ENCODE assay signal across 19 cellular contexts in the genomic region with DNA sequence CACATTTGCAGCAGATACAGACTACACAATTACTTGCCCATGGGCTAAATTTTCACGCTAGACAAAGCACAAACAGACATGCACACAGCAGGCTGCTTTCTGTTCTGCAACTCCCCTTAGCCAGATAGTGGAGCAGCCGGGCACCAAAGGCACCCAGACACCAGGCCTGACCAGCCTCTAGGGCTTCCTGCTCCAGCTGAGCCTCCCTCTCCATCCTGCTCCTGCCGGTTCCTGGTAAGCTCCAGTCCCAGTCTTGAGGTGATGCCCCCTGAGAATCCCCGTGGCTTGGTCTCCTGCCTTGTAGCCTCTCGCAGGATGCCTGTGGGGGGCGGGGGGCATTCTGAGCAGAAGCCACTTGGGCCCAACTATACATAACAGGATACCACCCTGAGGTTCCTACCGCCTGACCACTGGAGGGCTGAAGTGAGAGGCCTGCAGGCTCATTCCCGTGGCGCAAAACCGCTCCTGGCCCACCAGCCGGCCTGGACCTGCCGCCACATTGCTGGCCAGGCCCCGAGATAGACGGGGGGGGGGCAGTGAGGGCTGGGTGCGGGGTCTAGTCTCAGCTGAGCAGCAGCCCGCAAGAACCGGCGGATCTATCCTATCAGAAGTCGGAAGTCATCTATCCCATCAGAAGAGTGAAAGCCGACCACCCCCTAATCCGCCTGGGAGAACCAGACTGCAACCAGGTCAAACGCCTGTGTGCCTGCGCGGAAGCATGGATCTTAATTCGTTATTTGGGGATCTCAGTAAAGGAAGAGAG. TPM values are rescaled to one million over a fixed set of nuclear protein-coding genes. Genes with fewer than 3 reads are reported as not detected.
DNase-seq lines count a peak whose midpoint lies in the region; ATAC-seq, FAIRE-seq and TF ChIP-seq lines count a peak whose summit lies in the region.
"Had no signal": no experiment of that assay in that cellular context is flagged by ENCODE, and none has a peak within 500 bp of the region (broad histone marks: within the 10 kb centered on the region; RNA-seq: fewer than 3 reads in every experiment).

No MANE protein-coding gene starts in this region.

- H3K36me3 Mint-ChIP-seq in activated T-cell treated with anti-CD3 and anti-CD28 coated beads, Interleukin-2, amount 50 U/mL, for 72 hours (ENCODE audit: insufficient read depth in 2 of 2) = peaks cover 3% of the 10 kb centered on the region in 2 donors
- H3K36me3 Mint-ChIP-seq in glutamatergic neuron (ENCODE audit: unreplicated experiment) = peaks cover 1% of the 10 kb centered on the region

- intact Hi-C loops in psoas muscle (cut with DNase I) = no loop called here

- H3K4me1 ChIP-seq in psoas muscle = peaks cover 22% of the 10 kb centered on the region

- H3K27me3 Mint-ChIP-seq in activated T-cell treated with anti-CD3 and anti-CD28 coated beads, Interleukin-2, amount 50 U/mL, for 72 hours (ENCODE audit: low read depth) = peaks cover 86% of the 10 kb centered on the region
- H3K27me3 Mint-ChIP-seq in glutamatergic neuron (ENCODE audit: unreplicated experiment) = peaks cover 35% of the 10 kb centered on the region

- H3K4me3 ChIP-seq in WI38 (ENCODE audit: low read depth, low read length) = no peak overlapping the region
- no peak overlapping the region for H3K4me3 ChIP-seq in retinal pigment epithelial cell (ENCODE audit: low read length)
- H3K4me3 ChIP-seq in psoas muscle = no peak overlapping the region
- H3K4me3 ChIP-seq: heart right ventricle had no signal

- H3K27ac ChIP-seq in psoas muscle = no peak overlapping the region
- H3K27ac ChIP-seq: heart right ventricle had no signal

- no peak overlapping the region for H3K27ac Mint-ChIP-seq in activated T-cell treated with anti-CD3 and anti-CD28 coated beads, Interleukin-2, amount 50 U/mL, for 72 hours
- H3K27ac Mint-ChIP-seq in glutamatergic neuron (ENCODE audit: unreplicated experiment) = no peak overlapping the region
- H3K27ac Mint-ChIP-seq: activated naive CD4-positive, alpha-beta T cell treated with anti-CD3 and anti-CD28 coated beads, Interleukin-2, amount 50 U/mL, for 24 hours had no signal

- H3K4me3 Mint-ChIP-seq in activated T-cell treated with anti-CD3 and anti-CD28 coated beads, Interleukin-2, amount 50 U/mL, for 72 hours = peak overlapping the region; percentile 89 to 93
- no peak overlapping the region for H3K4me3 Mint-ChIP-seq in glutamatergic neuron (ENCODE audit: unreplicated experiment)

- no peak for ATAC-seq in activated T-cell treated with anti-CD3 and anti-CD28 coated beads, Interleukin-2, amount 50 U/mL, for 72 hours (replicated peaks in 1 of 2)
- ATAC-seq in psoas muscle = no peak
- ATAC-seq: heart right ventricle had no signal

- peaks cover 0 to 99% (median 50%) of the 10 kb centered on the region in 3 donors for H3K27me3 ChIP-seq in psoas muscle (ENCODE audit: insufficient read depth in 3 of 3, low read length in 2 of 3)

- no peak for DNase-seq in activated T-cell treated with anti-CD3 and anti-CD28 coated beads, Interleukin-2, amount 50 U/mL, for 72 hours
- no peak for DNase-seq in activated T-cell treated with anti-CD3 and anti-CD28 coated beads, Interleukin-2, amount 50 U/mL, for 1 hour
- peak; percentile 37 for DNase-seq in glutamatergic neuron
- no peak for DNase-seq in retinal pigment epithelial cell (ENCODE audit: low read depth)
- DNase-seq in RKO (ENCODE audit: low spot score) = no peak
- DNase-seq in GM12891 (ENCODE audit: insufficient read length, low spot score) = no peak
- DNase-seq in psoas muscle = no peak
- DNase-seq: activated CD4-positive, CD25-positive, alpha-beta regulatory T cell treated with anti-CD3 and anti-CD28 coated beads, Interleukin-2, amount 50 U/mL, for 72 hours; heart right ventricle; NCI-H146; Right ventricle myocardium superior; stimulated activated CD4-positive, alpha-beta T cell treated with anti-CD3 and anti-CD28 coated beads, Interleukin-2, amount 100 ng/mL, for 24 hours had no signal

- 0 out of 2 replicates have a peak, but pooled peaks have one; percentile 3 for TF ChIP-seq CTCF in WI38 (IDR thresholded peaks at IDR 0.05; ENCODE audit: low read depth, low read length)
- TF ChIP-seq CTCF in glutamatergic neuron (IDR thresholded peaks at IDR 0.05; ENCODE audit: partially characterized antibody, unreplicated experiment) = no peak
- peak; percentile 2 for TF ChIP-seq CTCF in retinal pigment epithelial cell (conservative IDR thresholded peaks at IDR 0.05; ENCODE audit: low read depth, low read length)
- no peak for TF ChIP-seq CTCF in psoas muscle (IDR thresholded peaks at IDR 0.05)

- FAIRE-seq in GM12891 (lab: Jason Lieb, UNC) = no peak
- FAIRE-seq: keratinocyte, urothelium cell line had no signal

- H3K36me3 ChIP-seq in psoas muscle (ENCODE audit: insufficient read depth in 1 of 2, low read depth in 1 of 2) = no peaks in the 10 kb centered on the region
- H3K36me3 ChIP-seq: heart right ventricle had no signal

- no peaks in the 10 kb centered on the region for H3K9me3 ChIP-seq in psoas muscle
- H3K9me3 ChIP-seq: heart right ventricle had no signal

- H3K4me1 Mint-ChIP-seq in activated T-cell treated with anti-CD3 and anti-CD28 coated beads, Interleukin-2, amount 50 U/mL, for 72 hours (ENCODE audit: low read depth) = peaks cover 42% of the 10 kb centered on the region
- H3K4me1 Mint-ChIP-seq in glutamatergic neuron (ENCODE audit: low read depth, unreplicated experiment) = peaks cover 2% of the 10 kb centered on the region

- no peaks in the 10 kb centered on the region for H3K9me3 Mint-ChIP-seq in activated T-cell treated with anti-CD3 and anti-CD28 coated beads, Interleukin-2, amount 50 U/mL, for 72 hours
- H3K9me3 Mint-ChIP-seq in glutamatergic neuron (ENCODE audit: unreplicated experiment) = peaks cover 14% of the 10 kb centered on the region
- H3K9me3 Mint-ChIP-seq: activated naive CD4-positive, alpha-beta T cell treated with anti-CD3 and anti-CD28 coated beads, Interleukin-2, amount 50 U/mL, for 24 hours had no signal

- 46 to 63% (median 62%) methylated on average over 25 of the region's 25 CpGs for WGBS in psoas muscle, 3 donors

- TF ChIP-seq POLR2A in GM12891 (IDR thresholded peaks at IDR 0.05; ENCODE audit: low read depth, low read length) = no peak

TF ChIP-seq in GM12891, 5 proteins besides CTCF, POLR2A, EP300 and RAD21:
- TF ChIP-seq POLR2AphosphoS5 (IDR thresholded peaks at IDR 0.05; ENCODE audit: low read depth, low read length) = no peak
- no peak for TF ChIP-seq POU2F2 (IDR thresholded peaks at IDR 0.05; ENCODE audit: low read depth, low read length)
- TF ChIP-seq PAX5 (IDR thresholded peaks at IDR 0.05; ENCODE audit: insufficient read depth, low read length, severe bottlenecking) = no peak
- no peak for TF ChIP-seq TAF1 (IDR thresholded peaks at IDR 0.05; ENCODE audit: low read depth, low read length)
- no peak for TF ChIP-seq SPI1 (IDR thresholded peaks at IDR 0.05; ENCODE audit: low read depth, low read length)

RNA-seq across cellular contexts. Expression of a gene that starts 3.9 kb away (rescaled TPM):
- under 1 TPM; 0.12 to 0.16 TPM for total RNA-seq in activated T-cell treated with anti-CD3 and anti-CD28 coated beads, Interleukin-2, amount 50 U/mL, for 72 hours
- total RNA-seq in glutamatergic neuron (ENCODE audit: unreplicated experiment) (not detected), psoas muscle (under 1 TPM in 2 of 4 donors, not detected in 2; 0.38 to 0.39 TPM)
- not detected for polyA plus RNA-seq in GM12891 (2012; ENCODE audit: low read depth, missing spikeins)
- under 1 TPM in 2 of 3 donors, not detected in 1; 0.01 to 0.05 TPM for polyA plus RNA-seq in psoas muscle
- total RNA-seq: CD4-positive, alpha-beta memory T cell; HT1080; Right ventricle myocardium superior; T-helper 2 cell treated with Interferon-gamma antibody and Interleukin-4, amounts not matched to agents 100 ng/mL and 5 ng/mL, for 36 hours had no signal
- polyA plus RNA-seq: CD4-positive, alpha-beta memory T cell; heart right ventricle had no signal

RNA-seq across cellular contexts. Expression of a gene that starts 4.0 kb away (rescaled TPM):
- not detected for total RNA-seq in activated T-cell treated with anti-CD3 and anti-CD28 coated beads, Interleukin-2, amount 50 U/mL, for 72 hours
- 0.15 TPM for total RNA-seq in glutamatergic neuron (ENCODE audit: unreplicated experiment)
- not detected for polyA plus RNA-seq in GM12891 (2012; ENCODE audit: low read depth, missing spikeins)
- under 1 TPM in 1 of 4 donors, not detected in 3; 0.14 TPM for total RNA-seq in psoas muscle
- under 1 TPM in 1 of 3 donors, not detected in 2; 0.06 TPM for polyA plus RNA-seq in psoas muscle
- total RNA-seq: CD4-positive, alpha-beta memory T cell; HT1080; Right ventricle myocardium superior; T-helper 2 cell treated with Interferon-gamma antibody and Interleukin-4, amounts not matched to agents 100 ng/mL and 5 ng/mL, for 36 hours had no signal

Comparison
In these comparisons a context has a peak if more than half of its experiments do, and no peak if none do; other contexts are left out.
1. CTCF ChIP-seq: peak in WI38 (single experiment) and retinal pigment epithelial cell (single experiment); none in glutamatergic neuron (single experiment) and psoas muscle (single experiment).